1 cellular context compared by ENCODE assay signal in genomic region chr4:54224960-54225670, GRCh38.
TF ChIP-seq lines count a peak whose summit lies in the region.

No MANE protein-coding gene starts in this region.

TF ChIP-seq in SK-N-SH, 30 proteins besides CTCF, POLR2A, EP300 and RAD21 (continued from another document):
- no peak for TF ChIP-seq TEAD4 (IDR thresholded peaks at IDR 0.05; ENCODE audit: borderline replicate concordance, insufficient read depth)
- TF ChIP-seq YY1 (IDR thresholded peaks at IDR 0.05; ENCODE audit: low read depth) = no peak
- no peak for TF ChIP-seq GABPA (IDR thresholded peaks at IDR 0.05; ENCODE audit: low read depth)
